12 cellular contexts compared by ENCODE assay signal in the genomic region with DNA sequence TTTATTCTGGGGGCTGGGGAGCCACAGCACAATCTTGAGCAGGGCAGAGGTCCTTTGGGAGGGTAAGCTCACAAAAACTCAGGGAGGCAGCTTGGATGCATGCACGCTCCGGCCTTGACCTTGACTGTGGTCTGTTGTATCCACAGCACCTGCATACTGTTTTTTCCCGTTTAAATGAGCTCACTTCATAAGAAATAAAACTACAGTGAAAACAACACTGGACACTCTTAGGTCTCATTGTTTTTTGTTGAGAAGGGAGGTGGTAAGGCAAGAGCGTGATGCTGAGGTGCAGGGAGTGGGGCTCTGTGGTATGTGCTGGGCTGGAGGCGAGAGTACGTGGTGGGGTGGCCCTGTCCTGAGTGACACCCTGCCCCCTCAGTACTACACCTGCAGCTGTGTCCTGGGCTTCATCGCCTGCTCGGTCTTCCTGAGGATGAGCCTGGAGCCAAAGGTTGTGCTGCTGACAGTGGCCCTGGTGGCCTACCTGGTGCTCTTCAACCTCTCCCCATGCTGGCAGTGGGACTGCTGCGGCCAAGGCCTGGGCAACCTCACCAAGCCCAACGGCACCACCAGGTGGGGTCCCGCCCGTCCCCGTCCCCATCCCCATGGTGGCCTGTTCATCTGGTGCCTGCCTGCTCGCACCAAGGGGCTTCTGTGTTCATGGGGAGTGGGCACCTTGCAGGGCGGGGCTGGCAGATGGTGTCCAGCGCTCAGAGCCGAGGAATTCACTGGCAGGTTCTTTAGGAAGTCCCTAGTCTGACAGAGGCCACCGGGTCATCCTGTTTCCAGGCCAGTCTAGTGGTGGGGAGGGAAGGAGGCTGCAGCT. TPM values are rescaled to one million over a fixed set of nuclear protein-coding genes. Genes with fewer than 3 reads are reported as not detected.
A peak's percentile ranks its signal among the peaks of the same experiment; 100 is the strongest.
DNase-seq lines count a peak whose midpoint lies in the region; ATAC-seq and TF ChIP-seq lines count a peak whose summit lies in the region.
"Had no signal": no experiment of that assay in that cellular context is flagged by ENCODE, and none has a peak within 500 bp of the region (broad histone marks: within the 10 kb centered on the region; RNA-seq: fewer than 3 reads in every experiment).

No MANE protein-coding gene starts in this region.

- H2AFZ ChIP-seq in hepatocyte = no peak overlapping the region

- H3K27me3 Mint-ChIP-seq in activated T-cell treated with anti-CD3 and anti-CD28 coated beads, Interleukin-2, amount 50 U/mL, for 72 hours (ENCODE audit: low read depth) = no peaks in the 10 kb centered on the region
- no peaks in the 10 kb centered on the region for H3K27me3 Mint-ChIP-seq in activated T-cell treated with anti-CD3 and anti-CD28 coated beads, Interleukin-2, amount 50 U/mL, for 4 hours (ENCODE audit: low read depth)

- H3K4me1 Mint-ChIP-seq in activated T-cell treated with anti-CD3 and anti-CD28 coated beads, Interleukin-2, amount 50 U/mL, for 72 hours (ENCODE audit: low read depth) = peaks cover 21% of the 10 kb centered on the region
- peaks cover 15% of the 10 kb centered on the region for H3K4me1 Mint-ChIP-seq in activated T-cell treated with anti-CD3 and anti-CD28 coated beads, Interleukin-2, amount 50 U/mL, for 4 hours (ENCODE audit: low read depth)
- H3K4me1 Mint-ChIP-seq in stimulated activated effector memory CD8-positive, alpha-beta T cell treated with anti-CD3 and anti-CD28 coated beads, Interleukin-12 subunit alpha, Interleukin-12 subunit beta, amount 100 ng/mL, for 72 hours = peaks cover 26% of the 10 kb centered on the region

- no peaks in the 10 kb centered on the region for H3K9me2 ChIP-seq in hepatocyte (replicated peaks; ENCODE audit: insufficient read depth)

- no peak overlapping the region for H3K4me3 Mint-ChIP-seq in activated T-cell treated with anti-CD3 and anti-CD28 coated beads, Interleukin-2, amount 50 U/mL, for 72 hours
- no peak overlapping the region for H3K4me3 Mint-ChIP-seq in activated T-cell treated with anti-CD3 and anti-CD28 coated beads, Interleukin-2, amount 50 U/mL, for 4 hours
- no peak overlapping the region for H3K4me3 Mint-ChIP-seq in stimulated activated effector memory CD8-positive, alpha-beta T cell treated with anti-CD3 and anti-CD28 coated beads, Interleukin-12 subunit alpha, Interleukin-12 subunit beta, amount 100 ng/mL, for 72 hours

- no peaks in the 10 kb centered on the region for H3K9me3 Mint-ChIP-seq in activated T-cell treated with anti-CD3 and anti-CD28 coated beads, Interleukin-2, amount 50 U/mL, for 72 hours
- H3K9me3 Mint-ChIP-seq in activated T-cell treated with anti-CD3 and anti-CD28 coated beads, Interleukin-2, amount 50 U/mL, for 4 hours = no peaks in the 10 kb centered on the region
- no peaks in the 10 kb centered on the region for H3K9me3 Mint-ChIP-seq in stimulated activated effector memory CD8-positive, alpha-beta T cell treated with anti-CD3 and anti-CD28 coated beads, Interleukin-12 subunit alpha, Interleukin-12 subunit beta, amount 100 ng/mL, for 72 hours

- no peak overlapping the region for H3K4me3 ChIP-seq in hepatocyte
- H3K4me3 ChIP-seq in MG63 = no peak overlapping the region

- no peaks in the 10 kb centered on the region for H4K20me1 ChIP-seq in hepatocyte (ENCODE audit: insufficient read depth, poor library complexity, severe bottlenecking)

- H3K27ac ChIP-seq in hepatocyte = no peak overlapping the region

- H3K4me2 ChIP-seq in hepatocyte = no peak overlapping the region

- no peaks in the 10 kb centered on the region for H3K4me1 ChIP-seq in hepatocyte (ENCODE audit: insufficient read depth)

- H3K36me3 ChIP-seq in hepatocyte (replicated peaks; ENCODE audit: insufficient read depth, low read depth) (no peaks in the 10 kb centered on the region), MG63 (peaks cover 11% of the 10 kb centered on the region)

- H3K27me3 ChIP-seq in hepatocyte = no peaks in the 10 kb centered on the region
- no peaks in the 10 kb centered on the region for H3K27me3 ChIP-seq in MG63

- H3K9me3 ChIP-seq in hepatocyte (ENCODE audit: low read depth) (no peaks in the 10 kb centered on the region), MG63 (no peaks in the 10 kb centered on the region)

- no peaks in the 10 kb centered on the region for H3K79me2 ChIP-seq in hepatocyte

- H3K27ac Mint-ChIP-seq in activated T-cell treated with anti-CD3 and anti-CD28 coated beads, Interleukin-2, amount 50 U/mL, for 72 hours = peak overlapping the region; percentile 88
- peak overlapping the region; percentile 86 for H3K27ac Mint-ChIP-seq in stimulated activated effector memory CD8-positive, alpha-beta T cell treated with anti-CD3 and anti-CD28 coated beads, Interleukin-12 subunit alpha, Interleukin-12 subunit beta, amount 100 ng/mL, for 72 hours

- ATAC-seq in activated T-cell treated with anti-CD3 and anti-CD28 coated beads, Interleukin-2, amount 50 U/mL, for 72 hours (replicated peaks in 1 of 2) = peak in 1 of 2 donors; percentile 12
- ATAC-seq in activated T-cell treated with anti-CD3 and anti-CD28 coated beads, Interleukin-2, amount 50 U/mL, for 4 hours = no peak
- peak; percentile 17 for ATAC-seq in SK-N-SH treated with all-trans-retinoic acid at 6 μM for 48 hours
- no peak for ATAC-seq in stimulated activated effector memory CD8-positive, alpha-beta T cell treated with anti-CD3 and anti-CD28 coated beads, Interleukin-12 subunit alpha, Interleukin-12 subunit beta, amount 100 ng/mL, for 72 hours

- WGBS in hepatocyte (ENCODE audit: low lambda C conversion rate, missing lambda C conversion rate) = 88% methylated on average over 18 of the region's 18 CpGs

- TF ChIP-seq CTCF in hepatocyte (IDR thresholded peaks at IDR 0.05; ENCODE audit: poor library complexity) = no peak

- peaks cover 4 to 8% of the 10 kb centered on the region in 2 donors for H3K36me3 Mint-ChIP-seq in activated T-cell treated with anti-CD3 and anti-CD28 coated beads, Interleukin-2, amount 50 U/mL, for 72 hours (ENCODE audit: insufficient read depth in 2 of 2)
- peaks cover 25% of the 10 kb centered on the region for H3K36me3 Mint-ChIP-seq in activated T-cell treated with anti-CD3 and anti-CD28 coated beads, Interleukin-2, amount 50 U/mL, for 4 hours (ENCODE audit: insufficient read depth)
- peaks cover 95% of the 10 kb centered on the region for H3K36me3 Mint-ChIP-seq in stimulated activated effector memory CD8-positive, alpha-beta T cell treated with anti-CD3 and anti-CD28 coated beads, Interleukin-12 subunit alpha, Interleukin-12 subunit beta, amount 100 ng/mL, for 72 hours

- no peak for DNase-seq in activated T-cell treated with anti-CD3 and anti-CD28 coated beads, Interleukin-2, amount 50 U/mL, for 72 hours
- no peak for DNase-seq in activated T-cell treated with anti-CD3 and anti-CD28 coated beads, Interleukin-2, amount 50 U/mL, for 4 hours
- DNase-seq in hepatocyte (ENCODE audit: low spot score) (peak; percentile 3), kidney glomerular epithelial cell (lab: John Stamatoyannopoulos, UW) (no peak), MG63 (no peak)
- no peak for DNase-seq in stimulated activated effector memory CD8-positive, alpha-beta T cell treated with anti-CD3 and anti-CD28 coated beads, Interleukin-12 subunit alpha, Interleukin-12 subunit beta, amount 100 ng/mL, for 72 hours (ENCODE audit: low spot score in 2 of 2)
- DNase-seq in effector CD8-positive, alpha-beta T cell (lab: John Stamatoyannopoulos, UW) = no peak
- DNase-seq: glutamatergic neuron, midbrain, NCI-H510A, SW 1271 had no signal

TF ChIP-seq in SK-N-SH treated with all-trans-retinoic acid at 6 μM for 48 hours, 23 proteins besides CTCF, POLR2A, EP300 and RAD21 (continues in another document):
- TF ChIP-seq ZFP30 (CRISPR knock-in tag; IDR thresholded peaks at IDR 0.05) (no peak), ESRRG (CRISPR knock-in tag; IDR thresholded peaks at IDR 0.05) (no peak), CSRNP3 (CRISPR knock-in tag; IDR thresholded peaks at IDR 0.05) (no peak), TOX (CRISPR knock-in tag; IDR thresholded peaks at IDR 0.05; ENCODE audit: borderline replicate concordance) (no peak), ZNF8 (CRISPR knock-in tag; IDR thresholded peaks at IDR 0.05) (no peak), CREB5 (CRISPR knock-in tag; IDR thresholded peaks at IDR 0.05; ENCODE audit: low read depth) (no peak), TCF4 (CRISPR knock-in tag; IDR thresholded peaks at IDR 0.05; ENCODE audit: borderline replicate concordance) (no peak)

RNA-seq across cellular contexts. Expression of gene ADCY7, which starts 44.2 kb away (rescaled TPM):
- 10 to 100 TPM; 67.5 to 97.1 TPM for total RNA-seq in activated T-cell treated with anti-CD3 and anti-CD28 coated beads, Interleukin-2, amount 50 U/mL, for 72 hours
- total RNA-seq in activated T-cell treated with anti-CD3 and anti-CD28 coated beads, Interleukin-2, amount 50 U/mL, for 4 hours = 10 to 100 TPM; 61.7 to 77.6 (median 70.7) TPM
- 3.9 and 6.9 TPM in 2 replicates for total RNA-seq in hepatocyte
- 3.3 and 4.4 TPM in 2 replicates for polyA plus RNA-seq in hepatocyte
- 21.5 and 28.0 TPM in 2 replicates for total RNA-seq in MG63 (2014; rRNA removed; shearing (Covaris generic); ENCODE audit: low replicate concordance)

RNA-seq across cellular contexts. Expression of gene BRD7, which starts 58.3 kb away (rescaled TPM):
- total RNA-seq in activated T-cell treated with anti-CD3 and anti-CD28 coated beads, Interleukin-2, amount 50 U/mL, for 72 hours = 10 to 100 TPM; 74.8 to 84.2 TPM
- total RNA-seq in activated T-cell treated with anti-CD3 and anti-CD28 coated beads, Interleukin-2, amount 50 U/mL, for 4 hours = 10 to 100 TPM; 87.1 to 91.1 (median 91.0) TPM
- total RNA-seq in hepatocyte = 51.3 and 53.7 TPM in 2 replicates
- 51.2 and 58.4 TPM in 2 replicates for polyA plus RNA-seq in hepatocyte
- total RNA-seq in MG63 (2014; rRNA removed; shearing (Covaris generic); ENCODE audit: low replicate concordance) = 23.6 and 39.1 TPM in 2 replicates
